Comparison of ENCODE assay signal across 11 cellular contexts in genomic region chrX:111164728-111165127, GRCh38.
DNase-seq lines count a peak whose midpoint lies in the region; ATAC-seq, FAIRE-seq and TF ChIP-seq lines count a peak whose summit lies in the region.
"Had no signal": no experiment of that assay in that cellular context is flagged by ENCODE, and none has a peak within 500 bp of the region (broad histone marks: within the 10 kb centered on the region; RNA-seq: fewer than 3 reads in every experiment).

No MANE protein-coding gene starts in this region.

- no peak overlapping the region for H3K27ac ChIP-seq in psoas muscle
- no peak overlapping the region for H3K27ac ChIP-seq in thyroid gland
- no peak overlapping the region for H3K27ac ChIP-seq in effector memory CD4-positive, alpha-beta T cell (ENCODE audit: insufficient read depth, low read length, poor library complexity, severe bottlenecking)

- TF ChIP-seq POLR2A in H54 (IDR thresholded peaks at IDR 0.05; ENCODE audit: low read depth, low read length) (no peak), thyroid gland (IDR thresholded peaks at IDR 0.05) (no peak)

- H3K4me3 ChIP-seq in choroid plexus epithelial cell (ENCODE audit: low read depth, low read length) (no peak overlapping the region), psoas muscle (no peak overlapping the region), thyroid gland (replicated peaks in 1 of 3) (no peak overlapping the region)
- no peak overlapping the region for H3K4me3 ChIP-seq in effector memory CD4-positive, alpha-beta T cell (ENCODE audit: insufficient read depth, low read depth, low read length, poor library complexity, severe bottlenecking)

- no peak for FAIRE-seq in H54 (lab: Jason Lieb, UNC)

- peak; percentile 35 for TF ChIP-seq CTCF in choroid plexus epithelial cell (conservative IDR thresholded peaks at IDR 0.05; ENCODE audit: low read depth, low read length)
- peak; percentile 23 for TF ChIP-seq CTCF in psoas muscle (IDR thresholded peaks at IDR 0.05)
- peak in 1 of 6 experiments; percentile 16 for TF ChIP-seq CTCF in thyroid gland (IDR thresholded peaks at IDR 0.05)

- 20 to 46% (median 32%) methylated on average over 3 of the region's 3 CpGs for WGBS in psoas muscle, 3 donors
- 53 to 61% methylated on average over 3 of the region's 3 CpGs for WGBS in thyroid gland, 2 donors

- H3K27me3 ChIP-seq in psoas muscle (ENCODE audit: insufficient read depth in 3 of 3, low read length in 2 of 3) (peaks cover 0 to 10% (median 0%) of the 10 kb centered on the region in 3 donors), thyroid gland (no peaks in the 10 kb centered on the region)
- no peaks in the 10 kb centered on the region for H3K27me3 ChIP-seq in effector memory CD4-positive, alpha-beta T cell (replicated peaks; ENCODE audit: control insufficient read depth, insufficient read depth, low read length, poor library complexity, severe bottlenecking)

- peaks cover 6% of the 10 kb centered on the region for H3K9me3 ChIP-seq in psoas muscle
- no peaks in the 10 kb centered on the region for H3K9me3 ChIP-seq in thyroid gland
- no peaks in the 10 kb centered on the region for H3K9me3 ChIP-seq in effector memory CD4-positive, alpha-beta T cell (ENCODE audit: control insufficient read depth, low read length)

- ATAC-seq in psoas muscle: no peak
- ATAC-seq: activated CD8-positive, alpha-beta T cell treated with anti-CD3 and anti-CD28 coated beads for 36 hours; left cardiac atrium had no signal

- H3K4me1 ChIP-seq in psoas muscle (no peaks in the 10 kb centered on the region), thyroid gland (no peaks in the 10 kb centered on the region)
- H3K4me1 ChIP-seq in effector memory CD4-positive, alpha-beta T cell (ENCODE audit: control insufficient read depth, insufficient read depth, low read length, poor library complexity, severe bottlenecking): no peaks in the 10 kb centered on the region

- intact Hi-C loops in psoas muscle (cut with DNase I): loop anchor here (5.0 to 10.0 kb wide), 2 partner anchors 280 to 283 kb away; no protein-coding TSS in a partner anchor
- intact Hi-C loops in thyroid gland (cut with DNase I): no loop called here

- H3K36me3 ChIP-seq in psoas muscle (ENCODE audit: insufficient read depth in 1 of 2, low read depth in 1 of 2) (no peaks in the 10 kb centered on the region), thyroid gland (peaks cover 0 to 4% of the 10 kb centered on the region in 2 donors)
- no peaks in the 10 kb centered on the region for H3K36me3 ChIP-seq in effector memory CD4-positive, alpha-beta T cell (ENCODE audit: control insufficient read depth, insufficient read depth, low read length)

- DNase-seq in NCI-H2227 (lab: John Stamatoyannopoulos, UW; ENCODE audit: unreplicated experiment) (peak; percentile 11), NCI-H2227 treated with DMSO at 0.1 percent for 48 hours (lab: John Stamatoyannopoulos, UW) (no peak), NCI-H1694 (lab: John Stamatoyannopoulos, UW) (peak; percentile 23), choroid plexus epithelial cell (ENCODE audit: low read depth) (peak; percentile 7), psoas muscle (no peak), H54 (ENCODE audit: insufficient read length, low spot score) (no peak), thyroid gland (no peak)
- DNase-seq in effector memory CD4-positive, alpha-beta T cell: no peak
- DNase-seq: activated CD8-positive, alpha-beta T cell treated with anti-CD3 and anti-CD28 coated beads for 36 hours; left cardiac atrium; NCI-H524 treated with DMSO at 0.1 percent for 48 hours had no signal

Comparison
In these comparisons a context has a peak if more than half of its experiments do, and no peak if none do; other contexts are left out.
1. DNase-seq: peak in NCI-H2227 (single experiment), NCI-H1694 (single experiment) and choroid plexus epithelial cell (single experiment); none in NCI-H2227 treated with DMSO at 0.1 percent for 48 hours (single experiment), psoas muscle (0 of 2), H54 (single experiment), thyroid gland (0 of 2) and effector memory CD4-positive, alpha-beta T cell (0 of 3).